8 cellular contexts compared by ENCODE assay signal in genomic region chr14:93184391-93185332, GRCh38. TPM values are rescaled to one million over a fixed set of nuclear protein-coding genes. Genes with fewer than 3 reads are reported as not detected.
DNase-seq lines count a peak whose midpoint lies in the region; ATAC-seq and TF ChIP-seq lines count a peak whose summit lies in the region.

A gene with protein sequence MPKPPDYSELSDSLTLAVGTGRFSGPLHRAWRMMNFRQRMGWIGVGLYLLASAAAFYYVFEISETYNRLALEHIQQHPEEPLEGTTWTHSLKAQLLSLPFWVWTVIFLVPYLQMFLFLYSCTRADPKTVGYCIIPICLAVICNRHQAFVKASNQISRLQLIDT (plus strand): TSS chr14:93185317. CDS start chr14:93185406, 89 bp downstream.
Gene MOAP1 (minus strand): TSS chr14:93184897. CDS start chr14:93184242, 655 bp downstream.

- H3K4me3 ChIP-seq in coronary artery (peak within 1 kb of the TSS; percentile 81), liver (ENCODE audit: low read depth in 1 of 3, low read length in 3 of 3) (peak within 1 kb of the TSS; percentile 84 to 99 (median 86))

- WGBS in liver: under 1% methylated on average over 122 of the region's 122 CpGs

- peak within 1 kb of the TSS; percentile 81 to 91 for H3K27ac ChIP-seq in coronary artery
- H3K27ac ChIP-seq in liver (ENCODE audit: low read depth in 1 of 2, low read length in 2 of 2): peak within 1 kb of the TSS; percentile 92 to 98

- peaks cover 0 to 5% (median 2%) of the 10 kb centered on the region in 4 donors for H3K36me3 ChIP-seq in liver (ENCODE audit: control insufficient read depth in 4 of 4, insufficient read depth in 3 of 4, low read depth in 1 of 4, low read length in 3 of 4)

- peak within 1 kb of the TSS; percentile 97 to 98 for H3K9ac ChIP-seq in liver (ENCODE audit: low read depth in 1 of 2, low read length in 2 of 2)

- TF ChIP-seq RAD21 in liver (IDR thresholded peaks at IDR 0.05): no peak

- DNase-seq in AML-193 (lab: John Stamatoyannopoulos, UW): peak; percentile 66 to 72
- peak; percentile 64 for DNase-seq in NCI-H510A (lab: John Stamatoyannopoulos, UW)
- DNase-seq in activated CD4-positive, alpha-beta T cell treated with anti-CD3 and anti-CD28 coated beads for 48 hours: peak; percentile 92
- peak; percentile 93 for DNase-seq in coronary artery (ENCODE audit: low spot score)
- DNase-seq in stimulated activated CD4-positive, alpha-beta T cell treated with anti-CD3 and anti-CD28 coated beads, Interleukin-4, amount 100 ng/mL, for 24 hours: peak; percentile 88

- ATAC-seq in GM18873 (IDR thresholded peaks at IDR 0.05; ENCODE audit: low FRiP score, unreplicated experiment) (peak; percentile 77), HG03135 (IDR thresholded peaks at IDR 0.05; ENCODE audit: unreplicated experiment) (peak; percentile 83)

- TF ChIP-seq CTCF in coronary artery (IDR thresholded peaks at IDR 0.05) (no peak), liver (IDR thresholded peaks at IDR 0.05; ENCODE audit: low read depth, low read length, missing input control) (no peak)

- H3K9me3 ChIP-seq in liver (ENCODE audit: control insufficient read depth in 4 of 4, low read length in 3 of 4): no peaks in the 10 kb centered on the region

- H3K4me1 ChIP-seq in liver (ENCODE audit: control insufficient read depth in 4 of 4, insufficient read depth in 4 of 4, low read length in 3 of 4): peaks cover 5 to 20% (median 14%) of the 10 kb centered on the region in 4 donors

- H3K27me3 ChIP-seq in liver (ENCODE audit: control insufficient read depth in 4 of 4, insufficient read depth in 4 of 4, low read length in 3 of 4): no peaks in the 10 kb centered on the region

TF ChIP-seq in liver, 16 proteins besides CTCF, POLR2A, EP300 and RAD21:
- TF ChIP-seq HNF4A (conservative IDR thresholded peaks at IDR 0.05): no peak
- TF ChIP-seq ATF3 (IDR thresholded peaks at IDR 0.05): no peak
- no peak for TF ChIP-seq FOXA1 (IDR thresholded peaks at IDR 0.05)
- TF ChIP-seq ZBTB33 (IDR thresholded peaks at IDR 0.05): no peak
- TF ChIP-seq, protein P1, sequence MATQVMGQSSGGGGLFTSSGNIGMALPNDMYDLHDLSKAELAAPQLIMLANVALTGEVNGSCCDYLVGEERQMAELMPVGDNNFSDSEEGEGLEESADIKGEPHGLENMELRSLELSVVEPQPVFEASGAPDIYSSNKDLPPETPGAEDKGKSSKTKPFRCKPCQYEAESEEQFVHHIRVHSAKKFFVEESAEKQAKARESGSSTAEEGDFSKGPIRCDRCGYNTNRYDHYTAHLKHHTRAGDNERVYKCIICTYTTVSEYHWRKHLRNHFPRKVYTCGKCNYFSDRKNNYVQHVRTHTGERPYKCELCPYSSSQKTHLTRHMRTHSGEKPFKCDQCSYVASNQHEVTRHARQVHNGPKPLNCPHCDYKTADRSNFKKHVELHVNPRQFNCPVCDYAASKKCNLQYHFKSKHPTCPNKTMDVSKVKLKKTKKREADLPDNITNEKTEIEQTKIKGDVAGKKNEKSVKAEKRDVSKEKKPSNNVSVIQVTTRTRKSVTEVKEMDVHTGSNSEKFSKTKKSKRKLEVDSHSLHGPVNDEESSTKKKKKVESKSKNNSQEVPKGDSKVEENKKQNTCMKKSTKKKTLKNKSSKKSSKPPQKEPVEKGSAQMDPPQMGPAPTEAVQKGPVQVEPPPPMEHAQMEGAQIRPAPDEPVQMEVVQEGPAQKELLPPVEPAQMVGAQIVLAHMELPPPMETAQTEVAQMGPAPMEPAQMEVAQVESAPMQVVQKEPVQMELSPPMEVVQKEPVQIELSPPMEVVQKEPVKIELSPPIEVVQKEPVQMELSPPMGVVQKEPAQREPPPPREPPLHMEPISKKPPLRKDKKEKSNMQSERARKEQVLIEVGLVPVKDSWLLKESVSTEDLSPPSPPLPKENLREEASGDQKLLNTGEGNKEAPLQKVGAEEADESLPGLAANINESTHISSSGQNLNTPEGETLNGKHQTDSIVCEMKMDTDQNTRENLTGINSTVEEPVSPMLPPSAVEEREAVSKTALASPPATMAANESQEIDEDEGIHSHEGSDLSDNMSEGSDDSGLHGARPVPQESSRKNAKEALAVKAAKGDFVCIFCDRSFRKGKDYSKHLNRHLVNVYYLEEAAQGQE (IDR thresholded peaks at IDR 0.05): no peak
- TF ChIP-seq MAX (IDR thresholded peaks at IDR 0.05): no peak
- no peak for TF ChIP-seq SP1 (IDR thresholded peaks at IDR 0.05)
- TF ChIP-seq EGR1 (IDR thresholded peaks at IDR 0.05; ENCODE audit: low read depth in 2 of 2): peak; percentile 43 to 70
- TF ChIP-seq RXRA (IDR thresholded peaks at IDR 0.05): no peak
- TF ChIP-seq NR2F2 (IDR thresholded peaks at IDR 0.05): no peak
- TF ChIP-seq FOXA2 (IDR thresholded peaks at IDR 0.05): no peak
- peak; percentile 2 for TF ChIP-seq YY1 (IDR thresholded peaks at IDR 0.05)
- TF ChIP-seq TAF1 (conservative IDR thresholded peaks at IDR 0.05): no peak
- no peak for TF ChIP-seq HNF4G (IDR thresholded peaks at IDR 0.05)
- peak; percentile 47 to 84 for TF ChIP-seq GABPA (IDR thresholded peaks at IDR 0.05 in 1 of 2, conservative IDR thresholded peaks at IDR 0.05 in 1 of 2)
- TF ChIP-seq JUND (IDR thresholded peaks at IDR 0.05): no peak

RNA-seq across cellular contexts. Expression of the first gene that starts in this region (rescaled TPM):
- 1 to 10 TPM; 5.6 to 5.9 TPM for total RNA-seq in liver
- polyA plus RNA-seq in liver: 10 to 100 TPM in 1 of 2 donors, 1 to 10 TPM in 1; 7.2 to 13.4 TPM

RNA-seq across cellular contexts. Expression of gene MOAP1, which starts in this region (rescaled TPM):
- 10 to 100 TPM; 11.9 to 13.2 TPM for total RNA-seq in liver
- 10 to 100 TPM in 1 of 2 donors, 1 to 10 TPM in 1; 7.8 to 11.5 TPM for polyA plus RNA-seq in liver

Comparison
In these comparisons a context has a peak if more than half of its experiments do, and no peak if none do; other contexts are left out.
1. Peak in every context shown above with its lines: DNase-seq, ATAC-seq, H3K4me3 ChIP-seq and H3K27ac ChIP-seq.